1 cellular context compared by ENCODE assay signal in genomic region chr16:55508941-55509920, GRCh38.
TF ChIP-seq lines count a peak whose summit lies in the region.

Gene LPCAT2 (plus strand): TSS chr16:55509072. CDS start chr16:55509182, 110 bp downstream.

TF ChIP-seq in WTC11, 78 proteins besides CTCF, POLR2A, EP300 and RAD21 (continued from another document):
- TF ChIP-seq CDX4 (CRISPR knock-in tag; IDR thresholded peaks at IDR 0.05; ENCODE audit: borderline replicate concordance), result no peak
- no peak for TF ChIP-seq CREB1 (CRISPR knock-in tag; IDR thresholded peaks at IDR 0.05)
- TF ChIP-seq ZNF263 (CRISPR knock-in tag; IDR thresholded peaks at IDR 0.05; ENCODE audit: low read depth), result no peak
- no peak for TF ChIP-seq NR3C1 (CRISPR knock-in tag; conservative IDR thresholded peaks at IDR 0.05; ENCODE audit: low read depth)
- TF ChIP-seq TP53 (CRISPR knock-in tag; IDR thresholded peaks at IDR 0.05), result peak; percentile 43; the same call in 1 of the 2 replicates
- no peak for TF ChIP-seq SP1 (CRISPR knock-in tag; conservative IDR thresholded peaks at IDR 0.05)
- no peak for TF ChIP-seq ZNF396 (CRISPR knock-in tag; IDR thresholded peaks at IDR 0.05; ENCODE audit: borderline replicate concordance)
- no peak for TF ChIP-seq NR1H2 (CRISPR knock-in tag; IDR thresholded peaks at IDR 0.05)
- no peak for TF ChIP-seq TEAD4 (CRISPR knock-in tag; IDR thresholded peaks at IDR 0.05)
